ENCODE assay signal across 1 cellular context in the genomic region with DNA sequence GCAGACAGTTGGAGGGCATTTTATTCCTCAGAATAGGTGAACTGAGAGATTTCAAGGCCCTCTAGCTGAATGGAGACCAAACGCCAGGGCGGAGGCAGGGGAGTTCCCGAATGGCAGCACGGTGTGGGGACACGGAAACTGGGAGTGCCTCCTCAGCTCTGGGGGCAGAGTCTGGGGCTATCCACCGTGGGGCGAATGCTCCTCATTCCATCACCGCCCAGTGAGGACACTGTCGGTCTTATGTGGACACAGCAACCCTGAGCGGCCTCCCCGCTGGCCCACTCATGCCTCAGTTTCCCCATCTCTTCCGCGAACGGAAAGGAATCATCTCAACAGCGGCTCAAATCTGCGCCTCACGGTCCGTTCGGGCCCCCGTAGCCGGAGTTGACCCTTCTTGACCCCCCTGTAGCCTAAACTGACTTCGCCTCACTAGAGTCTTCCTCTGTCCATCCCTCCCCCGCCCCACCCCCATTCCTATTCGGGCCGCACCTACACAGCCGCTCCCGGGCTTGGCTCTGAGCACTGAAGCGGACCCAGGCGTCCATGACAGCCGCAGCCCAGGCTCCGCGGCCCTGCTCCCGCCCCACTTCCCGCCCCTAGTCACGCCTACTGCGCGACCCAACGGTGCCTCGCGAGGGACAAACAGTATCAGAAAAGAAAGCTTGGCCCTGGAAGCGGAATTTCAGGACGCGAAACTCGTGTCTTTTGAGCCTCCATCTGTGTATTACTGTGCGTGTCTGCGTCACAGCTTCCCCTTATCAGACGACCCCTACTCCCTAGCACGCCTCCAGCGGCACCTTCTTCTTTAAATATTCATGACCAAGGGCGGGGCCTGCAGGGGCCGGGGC.
A peak's percentile ranks its signal among the peaks of the same experiment; 100 is the strongest.
TF ChIP-seq lines count a peak whose summit lies in the region.

A gene with protein sequence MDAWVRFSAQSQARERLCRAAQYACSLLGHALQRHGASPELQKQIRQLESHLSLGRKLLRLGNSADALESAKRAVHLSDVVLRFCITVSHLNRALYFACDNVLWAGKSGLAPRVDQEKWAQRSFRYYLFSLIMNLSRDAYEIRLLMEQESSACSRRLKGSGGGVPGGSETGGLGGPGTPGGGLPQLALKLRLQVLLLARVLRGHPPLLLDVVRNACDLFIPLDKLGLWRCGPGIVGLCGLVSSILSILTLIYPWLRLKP (minus strand): TSS at position 574 of the 848 bp plus-strand sequence. CDS start 29 bp downstream, at position 545.

TF ChIP-seq in H1, 55 proteins besides CTCF, POLR2A, EP300 and RAD21 (continued from another document):
- no peak for TF ChIP-seq RBBP5 (IDR thresholded peaks at IDR 0.05; ENCODE audit: borderline replicate concordance, low read depth, low read length)
- no peak for TF ChIP-seq SIX5 (IDR thresholded peaks at IDR 0.05; ENCODE audit: low read depth, low read length)
- TF ChIP-seq KDM4A (IDR thresholded peaks at IDR 0.05; ENCODE audit: low read depth, low read length, severe bottlenecking): peak; percentile 62
- 0 out of 2 replicates have a peak, but pooled peaks have one; percentile 36 for TF ChIP-seq BRCA1 (IDR thresholded peaks at IDR 0.05; ENCODE audit: low read depth, low read length)
- 0 out of 2 replicates have a peak, but pooled peaks have one; percentile 51 for TF ChIP-seq PHF8 (conservative IDR thresholded peaks at IDR 0.05; ENCODE audit: low read depth, low read length)
- 0 out of 4 replicates have a peak, but pooled peaks have one; percentile 20 to 48 for TF ChIP-seq SIN3A (conservative IDR thresholded peaks at IDR 0.05 in 1 of 2, IDR thresholded peaks at IDR 0.05 in 1 of 2; ENCODE audit: low read depth in 1 of 2, low read length in 2 of 2)
- TF ChIP-seq CREB1 (IDR thresholded peaks at IDR 0.05): 0 out of 2 replicates have a peak, but pooled peaks have one; percentile 49
- TF ChIP-seq CHD2 (IDR thresholded peaks at IDR 0.05; ENCODE audit: low read length): peak; percentile 72; the same call in 1 of the 2 replicates
- TF ChIP-seq CBX5 (IDR thresholded peaks at IDR 0.05; ENCODE audit: low read depth, low read length): no peak
- TF ChIP-seq KDM5A (IDR thresholded peaks at IDR 0.05; ENCODE audit: low read length): 0 out of 2 replicates have a peak, but pooled peaks have one; percentile 36
